In genomic region chr15:100733088-100733487, GRCh38 we compare ENCODE assay signal across 11 cellular contexts.
DNase-seq lines count a peak whose midpoint lies in the region; TF ChIP-seq lines count a peak whose summit lies in the region.
"Had no signal": no experiment of that assay in that cellular context is flagged by ENCODE, and none has a peak within 500 bp of the region (broad histone marks: within the 10 kb centered on the region; RNA-seq: fewer than 3 reads in every experiment).

No MANE protein-coding gene starts in this region.

- H4K8ac ChIP-seq in trophoblast cell (ENCODE audit: low read depth, low read length): no peak overlapping the region

- H3K14ac ChIP-seq in trophoblast cell (ENCODE audit: low read length): peak overlapping the region; percentile 22

- H4K20me1 ChIP-seq in OCI-LY7 (ENCODE audit: insufficient read depth, low read length): no peaks in the 10 kb centered on the region

- H3K79me2 ChIP-seq in trophoblast cell (ENCODE audit: control insufficient read depth, insufficient read depth, low read length, poor library complexity) (no peaks in the 10 kb centered on the region), OCI-LY7 (ENCODE audit: insufficient read depth, low read depth, low read length) (no peaks in the 10 kb centered on the region)

- H3K23ac ChIP-seq in trophoblast cell (ENCODE audit: low read length): no peak overlapping the region

- in situ Hi-C loops in SK-MEL-5 (cut with HindIII; ENCODE audit: low pct_unique_long_range_greater_than_20kb, low sequenced_read_pairs): no loop called here

- H3K36me3 ChIP-seq in trophoblast cell (ENCODE audit: control insufficient read depth in 1 of 2, insufficient read depth in 2 of 2, low read length in 2 of 2): no peaks in the 10 kb centered on the region
- H3K36me3 ChIP-seq in OCI-LY7 (ENCODE audit: insufficient read depth, low read length): no peaks in the 10 kb centered on the region

- H3K9me3 ChIP-seq in trophoblast cell (ENCODE audit: insufficient read depth, low read depth, low read length) (no peaks in the 10 kb centered on the region), OCI-LY7 (ENCODE audit: low read length) (no peaks in the 10 kb centered on the region)
- H3K9me3 ChIP-seq: testis had no signal

- no peak for TF ChIP-seq CTCF in fibroblast of mammary gland (conservative IDR thresholded peaks at IDR 0.05; ENCODE audit: control insufficient read depth, insufficient read depth, low read depth, low read length)
- no peak for TF ChIP-seq CTCF in OCI-LY7 (conservative IDR thresholded peaks at IDR 0.05; ENCODE audit: low read length)

- H4K12ac ChIP-seq in trophoblast cell (ENCODE audit: low read depth, low read length): no peak overlapping the region

- no peak overlapping the region for H3K18ac ChIP-seq in trophoblast cell (ENCODE audit: low read length)

- peak; percentile 53 for DNase-seq in ELR (ENCODE audit: low read depth)
- peak; percentile 16 for DNase-seq in SK-MEL-5 (ENCODE audit: low read depth, low spot score)
- DNase-seq in fibroblast of mammary gland (ENCODE audit: low read depth): peak; percentile 47
- DNase-seq in trophoblast cell: peak; percentile 86 to 92
- DNase-seq in activated T-cell treated with anti-CD3 and anti-CD28 coated beads, Interleukin-2, amount 50 U/mL, for 1 hour: no peak
- no peak for DNase-seq in NCI-H82 treated with DMSO at 0.1 percent for 48 hours (lab: John Stamatoyannopoulos, UW; ENCODE audit: unreplicated experiment)
- no peak for DNase-seq in OCI-LY7 (ENCODE audit: low spot score)
- DNase-seq in CD1c-positive myeloid dendritic cell (ENCODE audit: extremely low spot score): no peak
- DNase-seq: GOT3, NCI-H82, testis had no signal

- CTCF ChIA-PET in OCI-LY7 (lab: Charles Lee; ENCODE audit: unreplicated experiment): no interaction called here

- H2BK12ac ChIP-seq in trophoblast cell (ENCODE audit: low read length): no peak overlapping the region

- H3K27ac ChIP-seq in trophoblast cell (ENCODE audit: low read depth, low read length) (peak overlapping the region; percentile 51), OCI-LY7 (ENCODE audit: low read depth, low read length, poor library complexity, severe bottlenecking) (no peak overlapping the region)
- H3K27ac ChIP-seq: testis had no signal

- H3K4me1 ChIP-seq in trophoblast cell (ENCODE audit: control insufficient read depth in 1 of 2, insufficient read depth in 2 of 2, low read length in 2 of 2) (peaks cover 11 to 19% of the 10 kb centered on the region in 2 experiments), OCI-LY7 (ENCODE audit: insufficient read depth, low read length, poor library complexity, severe bottlenecking) (no peaks in the 10 kb centered on the region)

- peak overlapping the region; percentile 50 for H4K91ac ChIP-seq in trophoblast cell (ENCODE audit: low read depth, low read length)

- intact Hi-C loops in OCI-LY7 (cut with micrococcal nuclease; ENCODE audit: unreplicated experiment): no loop called here

- POLR2A ChIA-PET in OCI-LY7 (lab: Charles Lee): no interaction called here

- peak overlapping the region; percentile 24 for H2BK5ac ChIP-seq in trophoblast cell (ENCODE audit: low read depth, low read length, poor library complexity)

- H3K9ac ChIP-seq in trophoblast cell (ENCODE audit: low read length): no peak overlapping the region

- WGBS in trophoblast cell (ENCODE audit: extremely low coverage, insufficient coverage, insufficient read length): no CpG with 5 or more reads among the region's 6 CpGs

- H2BK120ac ChIP-seq in trophoblast cell (ENCODE audit: insufficient read depth, low read length, poor library complexity): peak overlapping the region; percentile 35

- H3K4me3 ChIP-seq in fibroblast of mammary gland (ENCODE audit: control insufficient read depth, low read depth, low read length) (no peak overlapping the region), trophoblast cell (ENCODE audit: low read depth, low read length) (no peak overlapping the region), OCI-LY7 (ENCODE audit: low read depth, low read length, poor library complexity, severe bottlenecking) (no peak overlapping the region)
- H3K4me3 ChIP-seq: testis had no signal

- no peaks in the 10 kb centered on the region for H3K27me3 ChIP-seq in trophoblast cell (ENCODE audit: insufficient read depth, low read length)
- H3K27me3 ChIP-seq: testis had no signal

- no peak overlapping the region for H2AFZ ChIP-seq in trophoblast cell (ENCODE audit: insufficient read depth, low read length, poor library complexity)
- no peak overlapping the region for H2AFZ ChIP-seq in OCI-LY7 (ENCODE audit: low read length)

- no peak overlapping the region for H3K4ac ChIP-seq in trophoblast cell (ENCODE audit: low read depth, low read length)

- BruUV-seq in OCI-LY7 (replicated peaks; lab: Mats Ljungman, UMichigan): no TSS peak

- no peak overlapping the region for H2AK5ac ChIP-seq in trophoblast cell (ENCODE audit: low read length)

- H3K4me2 ChIP-seq in trophoblast cell (ENCODE audit: low read length) (peak overlapping the region; percentile 2), OCI-LY7 (ENCODE audit: low read length) (no peak overlapping the region)

- H3K79me1 ChIP-seq in trophoblast cell (ENCODE audit: low read length): no peaks in the 10 kb centered on the region

- H3K9me2 ChIP-seq in OCI-LY7 (ENCODE audit: insufficient read depth, low read length): no peaks in the 10 kb centered on the region

Comparison
In these comparisons a context has a peak if more than half of its experiments do, and no peak if none do; other contexts are left out.
1. DNase-seq: peak in ELR (single experiment), SK-MEL-5 (single experiment), fibroblast of mammary gland (single experiment) and trophoblast cell (2 of 2); none in activated T-cell treated with anti-CD3 and anti-CD28 coated beads, Interleukin-2, amount 50 U/mL, for 1 hour (single experiment), NCI-H82 treated with DMSO at 0.1 percent for 48 hours (single experiment), OCI-LY7 (single experiment) and CD1c-positive myeloid dendritic cell (single experiment).